In genomic region chr11:48043111-48043997, GRCh38 we compare ENCODE assay signal across 9 cellular contexts.
DNase-seq lines count a peak whose midpoint lies in the region; ATAC-seq and TF ChIP-seq lines count a peak whose summit lies in the region.
"Had no signal": no experiment of that assay in that cellular context is flagged by ENCODE, and none has a peak within 500 bp of the region (broad histone marks: within the 10 kb centered on the region; RNA-seq: fewer than 3 reads in every experiment).

No MANE protein-coding gene starts in this region.

- ATAC-seq in activated T-cell treated with anti-CD3 and anti-CD28 coated beads, Interleukin-2, amount 50 U/mL, for 4 hours, result peak; percentile 38 to 47
- ATAC-seq in GM19035 (IDR thresholded peaks at IDR 0.05; ENCODE audit: unreplicated experiment), result no peak

- peaks cover 58% of the 10 kb centered on the region for H3K4me1 Mint-ChIP-seq in activated T-cell treated with anti-CD3 and anti-CD28 coated beads, Interleukin-2, amount 50 U/mL, for 4 hours (ENCODE audit: low read depth)

- in situ Hi-C loops in KBM-7 (cut with MboI; ENCODE audit: low pct_unique_long_range_greater_than_20kb, low sequenced_read_pairs) (no loop called here), transverse colon (cut with MboI; ENCODE audit: low pct_ligation_motif_present in 1 of 4, low pct_unique_long_range_greater_than_20kb in 1 of 4, low sequenced_read_pairs in 3 of 4) (no loop called here)

- TF ChIP-seq POLR2A in transverse colon (IDR thresholded peaks at IDR 0.05), result no peak

- no peak for DNase-seq in activated T-cell treated with anti-CD3 and anti-CD28 coated beads, Interleukin-2, amount 50 U/mL, for 4 hours
- DNase-seq in activated T-cell treated with anti-CD3 and anti-CD28 coated beads for 4 hours, result no peak
- DNase-seq in KBM-7, result peak; percentile 34
- DNase-seq in dorsolateral prefrontal cortex, result no peak
- DNase-seq in transverse colon, result no peak
- no peak for DNase-seq in DMS 273 (lab: John Stamatoyannopoulos, UW; ENCODE audit: unreplicated experiment)
- DNase-seq in tibial artery, result no peak
- DNase-seq: brain microvascular endothelial cell had no signal

- no peaks in the 10 kb centered on the region for H3K27me3 Mint-ChIP-seq in activated T-cell treated with anti-CD3 and anti-CD28 coated beads, Interleukin-2, amount 50 U/mL, for 4 hours (ENCODE audit: low read depth)

- H3K27me3 ChIP-seq in dorsolateral prefrontal cortex (no peaks in the 10 kb centered on the region), transverse colon (no peaks in the 10 kb centered on the region), tibial artery (no peaks in the 10 kb centered on the region)
- H3K27me3 ChIP-seq: brain microvascular endothelial cell had no signal

- peak overlapping the region in 22 of 59 donors; percentile 2 to 50 (median 22) for H3K4me3 ChIP-seq in dorsolateral prefrontal cortex
- no peak overlapping the region for H3K4me3 ChIP-seq in transverse colon
- H3K4me3 ChIP-seq in tibial artery, result no peak overlapping the region

- whole genome bisulfite sequencing in transverse colon (ENCODE audit: low coverage in 1 of 2), 2 donors, result 50 to 83% methylated on average over 1 to 8 of the region's 8 CpGs

- H3K4me1 ChIP-seq in transverse colon (peaks cover 0 to 20% (median 0%) of the 10 kb centered on the region in 4 donors), tibial artery (peaks cover 0 to 7% (median 0%) of the 10 kb centered on the region in 4 donors)

- TF ChIP-seq CTCF in dorsolateral prefrontal cortex (IDR thresholded peaks at IDR 0.05 in 54 of 56, conservative IDR thresholded peaks at IDR 0.05 in 2 of 56; ENCODE audit: low read depth in 1 of 56, partially characterized antibody in 56 of 56) (no peak), transverse colon (IDR thresholded peaks at IDR 0.05) (no peak), tibial artery (IDR thresholded peaks at IDR 0.05) (no peak)

- H3K9me3 Mint-ChIP-seq in activated T-cell treated with anti-CD3 and anti-CD28 coated beads, Interleukin-2, amount 50 U/mL, for 4 hours, result no peaks in the 10 kb centered on the region

- H3K36me3 ChIP-seq in transverse colon (no peaks in the 10 kb centered on the region), tibial artery (no peaks in the 10 kb centered on the region)

- TF ChIP-seq EP300 in transverse colon (IDR thresholded peaks at IDR 0.05; ENCODE audit: low read depth), result no peak

- H3K27ac ChIP-seq in dorsolateral prefrontal cortex (peak overlapping the region; percentile 68 to 99 (median 93)), transverse colon (peak overlapping the region in 3 of 4 donors; percentile 1 to 40 (median 5)), tibial artery (no peak overlapping the region)
- H3K27ac ChIP-seq: brain microvascular endothelial cell had no signal

- intact Hi-C loops in dorsolateral prefrontal cortex (cut with DNase I), result loop anchor here (2.0 to 5.0 kb wide), 3 partner anchors 61 to 64 kb away; partner anchors contain the start of gene PTPRJ (in 1 of the 2)
- intact Hi-C loops in transverse colon (cut with DNase I; ENCODE audit: low total_unique reads), result no loop called here
- intact Hi-C loops in tibial artery (cut with DNase I; ENCODE audit: low total_unique reads), result no loop called here

- H3K36me3 Mint-ChIP-seq in activated T-cell treated with anti-CD3 and anti-CD28 coated beads, Interleukin-2, amount 50 U/mL, for 4 hours (ENCODE audit: insufficient read depth), result peaks cover 7% of the 10 kb centered on the region

- H3K4me3 Mint-ChIP-seq in activated T-cell treated with anti-CD3 and anti-CD28 coated beads, Interleukin-2, amount 50 U/mL, for 4 hours, result no peak overlapping the region

- no peaks in the 10 kb centered on the region for H3K9me3 ChIP-seq in transverse colon
- H3K9me3 ChIP-seq in tibial artery, result no peaks in the 10 kb centered on the region

Comparison
In these comparisons a context has a peak if more than half of its experiments do, and no peak if none do; other contexts are left out.
1. H3K27ac ChIP-seq: peak in dorsolateral prefrontal cortex (59 of 59) and transverse colon (3 of 4); none in tibial artery (0 of 2).
2. intact Hi-C loops: an anchor here in dorsolateral prefrontal cortex (2.0 to 5.0 kb wide); none called in transverse colon and tibial artery.